In the genomic region with DNA sequence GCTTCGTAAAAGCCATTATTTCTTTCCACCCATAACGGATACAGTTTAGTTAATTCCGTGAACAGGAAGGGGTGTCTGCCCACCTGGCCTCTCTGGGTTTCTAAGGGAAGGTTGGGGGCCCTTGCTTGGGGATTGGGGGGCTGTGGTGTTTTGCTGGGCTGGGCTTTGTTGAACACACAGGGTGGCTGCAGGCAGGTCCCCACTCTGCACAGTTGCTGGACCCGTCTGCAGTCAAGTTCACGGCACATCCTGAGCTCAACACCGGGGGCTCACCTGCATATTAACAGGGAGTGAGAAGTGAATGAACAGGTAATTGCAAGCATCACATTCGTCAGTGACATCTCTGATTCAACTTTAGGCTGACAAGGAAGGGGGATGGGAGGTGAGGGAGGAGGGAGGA, we compare ENCODE assay signal across 17 cellular contexts.
DNase-seq lines count a peak whose midpoint lies in the region; ATAC-seq and TF ChIP-seq lines count a peak whose summit lies in the region.
"Had no signal": no experiment of that assay in that cellular context is flagged by ENCODE, and none has a peak within 500 bp of the region (broad histone marks: within the 10 kb centered on the region; RNA-seq: fewer than 3 reads in every experiment).

No MANE protein-coding gene starts in this region.

- TF ChIP-seq CTCF in stomach (IDR thresholded peaks at IDR 0.05), result no peak
- TF ChIP-seq CTCF in WERI-Rb-1 (IDR thresholded peaks at IDR 0.05; ENCODE audit: low read depth, low read length), result no peak

- H3K36me3 Mint-ChIP-seq in activated naive CD8-positive, alpha-beta T cell, result no peaks in the 10 kb centered on the region
- H3K36me3 Mint-ChIP-seq in activated naive CD8-positive, alpha-beta T cell treated with anti-CD3 and anti-CD28 coated beads for 36 hours, result peaks cover 10% of the 10 kb centered on the region
- peaks cover 3% of the 10 kb centered on the region for H3K36me3 Mint-ChIP-seq in activated CD8-positive, alpha-beta T cell treated with anti-CD3 and anti-CD28 coated beads, Interleukin-2, amount 10 ng/mL, durations not matched to agents 7 days and 5 days (ENCODE audit: low read depth)
- peaks cover 0 to 6% (median 0%) of the 10 kb centered on the region in 5 donors for H3K36me3 Mint-ChIP-seq in naive thymus-derived CD4-positive, alpha-beta T cell

- DNase-seq in activated naive CD8-positive, alpha-beta T cell treated with anti-CD3 and anti-CD28 coated beads for 36 hours, result no peak
- no peak for DNase-seq in activated CD8-positive, alpha-beta T cell treated with anti-CD3 and anti-CD28 coated beads, Interleukin-2, amount 10 ng/mL, durations not matched to agents 7 days and 5 days
- DNase-seq in naive thymus-derived CD4-positive, alpha-beta T cell, result no peak
- peak; percentile 23 for DNase-seq in stomach
- no peak for DNase-seq in H7
- no peak for DNase-seq in Right ventricle myocardium inferior (ENCODE audit: missing footprints)
- DNase-seq in WERI-Rb-1, result no peak
- DNase-seq: DMS153, KG1, NCI-H1092 treated with DMSO at 0.1 percent for 48 hours, NCI-H1694, NCI-H226, NCI-H524 treated with DMSO at 0.1 percent for 48 hours, SIG-M5 had no signal

- no peaks in the 10 kb centered on the region for H3K27me3 Mint-ChIP-seq in activated naive CD8-positive, alpha-beta T cell
- peaks cover 5% of the 10 kb centered on the region for H3K27me3 Mint-ChIP-seq in activated naive CD8-positive, alpha-beta T cell treated with anti-CD3 and anti-CD28 coated beads for 36 hours
- peaks cover 19% of the 10 kb centered on the region for H3K27me3 Mint-ChIP-seq in activated CD8-positive, alpha-beta T cell treated with anti-CD3 and anti-CD28 coated beads, Interleukin-2, amount 10 ng/mL, durations not matched to agents 7 days and 5 days (ENCODE audit: low read depth)
- H3K27me3 Mint-ChIP-seq in naive thymus-derived CD4-positive, alpha-beta T cell, result peaks cover 0 to 27% (median 0%) of the 10 kb centered on the region in 5 donors

- peaks cover 42% of the 10 kb centered on the region for H3K4me1 Mint-ChIP-seq in activated naive CD8-positive, alpha-beta T cell (ENCODE audit: low read depth)
- peaks cover 34% of the 10 kb centered on the region for H3K4me1 Mint-ChIP-seq in activated naive CD8-positive, alpha-beta T cell treated with anti-CD3 and anti-CD28 coated beads for 36 hours
- peaks cover 36% of the 10 kb centered on the region for H3K4me1 Mint-ChIP-seq in activated CD8-positive, alpha-beta T cell treated with anti-CD3 and anti-CD28 coated beads, Interleukin-2, amount 10 ng/mL, durations not matched to agents 7 days and 5 days (ENCODE audit: low read depth)
- peaks cover 14 to 59% (median 50%) of the 10 kb centered on the region in 7 donors for H3K4me1 Mint-ChIP-seq in naive thymus-derived CD4-positive, alpha-beta T cell

- no peak overlapping the region for H3K4me3 ChIP-seq in naive thymus-derived CD4-positive, alpha-beta T cell (ENCODE audit: low read length)
- H3K4me3 ChIP-seq in stomach (no peak overlapping the region), H7 (ENCODE audit: insufficient read depth, low read depth, low read length) (no peak overlapping the region), WERI-Rb-1 (ENCODE audit: low read depth, low read length) (no peak overlapping the region)
- H3K4me3 ChIP-seq: Peyer's patch had no signal

- peak overlapping the region; percentile 57 for H3K4me3 Mint-ChIP-seq in activated naive CD8-positive, alpha-beta T cell
- no peak overlapping the region for H3K4me3 Mint-ChIP-seq in activated naive CD8-positive, alpha-beta T cell treated with anti-CD3 and anti-CD28 coated beads for 36 hours
- H3K4me3 Mint-ChIP-seq in activated CD8-positive, alpha-beta T cell treated with anti-CD3 and anti-CD28 coated beads, Interleukin-2, amount 10 ng/mL, durations not matched to agents 7 days and 5 days, result peak overlapping the region; percentile 20
- peak overlapping the region; percentile 2 to 84 (median 72) for H3K4me3 Mint-ChIP-seq in naive thymus-derived CD4-positive, alpha-beta T cell

- CTCF ChIA-PET in activated CD8-positive, alpha-beta T cell treated with anti-CD3 and anti-CD28 coated beads, Interleukin-2, amount 10 ng/mL, durations not matched to agents 7 days and 5 days (lab: Charles Lee), result interaction anchor here (0.9 kb wide), 1 partner anchor 10 kb away, joined by 3 read pairs; no protein-coding TSS in a partner anchor
- CTCF ChIA-PET in naive thymus-derived CD4-positive, alpha-beta T cell (lab: Charles Lee), result interaction anchor here (0.9 kb wide), 1 partner anchor 323 kb away, joined by 5 read pairs; no protein-coding TSS in a partner anchor

- POLR2A ChIA-PET in activated CD8-positive, alpha-beta T cell treated with anti-CD3 and anti-CD28 coated beads, Interleukin-2, amount 10 ng/mL, durations not matched to agents 7 days and 5 days (lab: Charles Lee), result no interaction called here
- POLR2A ChIA-PET in naive thymus-derived CD4-positive, alpha-beta T cell (lab: Charles Lee), result no interaction called here

- H3K36me3 ChIP-seq in naive thymus-derived CD4-positive, alpha-beta T cell (ENCODE audit: control insufficient read depth in 2 of 3, insufficient read depth in 3 of 3, low read length in 3 of 3), result no peaks in the 10 kb centered on the region
- H3K36me3 ChIP-seq in stomach (peaks cover 0 to 6% (median 0%) of the 10 kb centered on the region in 4 donors), H7 (replicated peaks; ENCODE audit: control insufficient read depth, insufficient read depth, low read length) (no peaks in the 10 kb centered on the region), WERI-Rb-1 (peaks cover 26% of the 10 kb centered on the region)
- H3K36me3 ChIP-seq: Peyer's patch had no signal

- peaks cover 11 to 26% of the 10 kb centered on the region in 2 donors for H3K4me1 ChIP-seq in naive thymus-derived CD4-positive, alpha-beta T cell (ENCODE audit: control insufficient read depth in 2 of 2, insufficient read depth in 2 of 2, low read length in 2 of 2)
- peaks cover 15 to 50% (median 38%) of the 10 kb centered on the region in 4 donors for H3K4me1 ChIP-seq in stomach

- intact Hi-C loops in naive thymus-derived CD4-positive, alpha-beta T cell (cut with micrococcal nuclease), result no loop called here
- intact Hi-C loops in stomach (cut with DNase I; ENCODE audit: low total_unique reads), result no loop called here
- intact Hi-C loops in Right ventricle myocardium inferior (cut with DNase I), result no loop called here

- ATAC-seq in activated CD8-positive, alpha-beta T cell treated with anti-CD3 and anti-CD28 coated beads, Interleukin-2, amount 10 ng/mL, durations not matched to agents 7 days and 5 days, result no peak
- ATAC-seq in naive thymus-derived CD4-positive, alpha-beta T cell, result no peak
- no peak for ATAC-seq in Right ventricle myocardium inferior
- ATAC-seq: HepG2 had no signal

- H3K9me3 ChIP-seq in naive thymus-derived CD4-positive, alpha-beta T cell (ENCODE audit: control insufficient read depth in 2 of 3, low read length in 3 of 3), result no peaks in the 10 kb centered on the region
- no peaks in the 10 kb centered on the region for H3K9me3 ChIP-seq in stomach
- H3K9me3 ChIP-seq in WERI-Rb-1 (ENCODE audit: severe bottlenecking), result peaks cover 2% of the 10 kb centered on the region
- H3K9me3 ChIP-seq: Peyer's patch had no signal

- no peak for TF ChIP-seq POLR2A in stomach (IDR thresholded peaks at IDR 0.05)

- no peak for TF ChIP-seq EP300 in stomach (IDR thresholded peaks at IDR 0.05)

- H3K27me3 ChIP-seq in naive thymus-derived CD4-positive, alpha-beta T cell (ENCODE audit: control insufficient read depth in 2 of 2, insufficient read depth in 2 of 2, low read length in 2 of 2), result no peaks in the 10 kb centered on the region
- H3K27me3 ChIP-seq in stomach (no peaks in the 10 kb centered on the region), H7 (ENCODE audit: control insufficient read depth, insufficient read depth, low read length) (no peaks in the 10 kb centered on the region), WERI-Rb-1 (ENCODE audit: insufficient read depth, low read depth, severe bottlenecking) (no peaks in the 10 kb centered on the region)
- H3K27me3 ChIP-seq: Peyer's patch had no signal

- WGBS in stomach, 5 donors, result 82 to 89% (median 88%) methylated on average over 7 of the region's 7 CpGs

- H3K9me3 Mint-ChIP-seq in activated naive CD8-positive, alpha-beta T cell (ENCODE audit: low read depth), result no peaks in the 10 kb centered on the region
- no peaks in the 10 kb centered on the region for H3K9me3 Mint-ChIP-seq in activated naive CD8-positive, alpha-beta T cell treated with anti-CD3 and anti-CD28 coated beads for 36 hours
- H3K9me3 Mint-ChIP-seq in activated CD8-positive, alpha-beta T cell treated with anti-CD3 and anti-CD28 coated beads, Interleukin-2, amount 10 ng/mL, durations not matched to agents 7 days and 5 days (ENCODE audit: insufficient read depth), result no peaks in the 10 kb centered on the region
- peaks cover 0 to 3% (median 0%) of the 10 kb centered on the region in 11 donors for H3K9me3 Mint-ChIP-seq in naive thymus-derived CD4-positive, alpha-beta T cell

- no peak overlapping the region for H3K27ac ChIP-seq in naive thymus-derived CD4-positive, alpha-beta T cell (ENCODE audit: low read depth, low read length)
- H3K27ac ChIP-seq in stomach (no peak overlapping the region), WERI-Rb-1 (no peak overlapping the region)
- H3K27ac ChIP-seq: Peyer's patch had no signal

- H3K27ac Mint-ChIP-seq in activated naive CD8-positive, alpha-beta T cell, result no peak overlapping the region
- H3K27ac Mint-ChIP-seq in activated naive CD8-positive, alpha-beta T cell treated with anti-CD3 and anti-CD28 coated beads for 36 hours, result no peak overlapping the region
- H3K27ac Mint-ChIP-seq in activated CD8-positive, alpha-beta T cell treated with anti-CD3 and anti-CD28 coated beads, Interleukin-2, amount 10 ng/mL, durations not matched to agents 7 days and 5 days, result peak overlapping the region; percentile 27
- H3K27ac Mint-ChIP-seq in naive thymus-derived CD4-positive, alpha-beta T cell, result peak overlapping the region in 4 of 9 donors; percentile 8 to 62 (median 45)
